In genomic region chr2:43384143-43384542, GRCh38 we compare ENCODE assay signal across 22 cellular contexts.
"Had no signal": no experiment of that assay in that cellular context is flagged by ENCODE, and none has a peak within 500 bp of the region (broad histone marks: within the 10 kb centered on the region; RNA-seq: fewer than 3 reads in every experiment).

No MANE protein-coding gene starts in this region.

- H3K27me3 ChIP-seq: colonic mucosa, foreskin keratinocyte, neutrophil, right lobe of liver, stomach, transverse colon had no signal

- H3K36me3 ChIP-seq: colonic mucosa, left ventricle myocardium inferior, neutrophil, right lobe of liver, stomach, thoracic aorta, transverse colon had no signal

- H3K9me3 Mint-ChIP-seq: endodermal cell, immature natural killer cell had no signal

- H3K4me3 ChIP-seq: colonic mucosa, left ventricle myocardium inferior, lung, psoas muscle, right lobe of liver, stomach, thoracic aorta, transverse colon had no signal

- H3K4me3 Mint-ChIP-seq: endodermal cell, naive B cell had no signal

- ATAC-seq: foreskin keratinocyte, left cardiac atrium, psoas muscle, right lobe of liver had no signal

- H3K4me1 Mint-ChIP-seq: endodermal cell had no signal

- H3K27ac ChIP-seq: colonic mucosa, foreskin keratinocyte, left ventricle myocardium inferior, neutrophil, psoas muscle, right lobe of liver, stomach, thoracic aorta, transverse colon had no signal

- H3K4me1 ChIP-seq: colonic mucosa, foreskin keratinocyte had no signal

- H3K27ac Mint-ChIP-seq: endodermal cell, naive B cell had no signal

- H3K9me3 ChIP-seq: colonic mucosa, left ventricle myocardium inferior, neutrophil, psoas muscle, right lobe of liver, stomach, thoracic aorta, transverse colon had no signal

- H3K27me3 Mint-ChIP-seq: naive B cell had no signal

- DNase-seq: colonic mucosa; effector CD4-positive, alpha-beta T cell; endodermal cell; erythroblast; foreskin keratinocyte; immature natural killer cell; kidney; left cardiac atrium; left ventricle myocardium inferior; mesendoderm; naive B cell; psoas muscle; retina; right lobe of liver; stimulated activated CD4-positive, alpha-beta T cell treated with anti-CD3 and anti-CD28 coated beads, Interleukin-4, amount 100 ng/mL, for 24 hours; stimulated activated naive CD4-positive, alpha-beta T cell; stomach; substantia nigra; transverse colon had no signal
